ENCODE assay signal across 18 cellular contexts in genomic region chr3:188720636-188721035, GRCh38.
A peak's percentile ranks its signal among the peaks of the same experiment; 100 is the strongest.
DNase-seq lines count a peak whose midpoint lies in the region; ATAC-seq and TF ChIP-seq lines count a peak whose summit lies in the region.
"Had no signal": no experiment of that assay in that cellular context is flagged by ENCODE, and none has a peak within 500 bp of the region (broad histone marks: within the 10 kb centered on the region; RNA-seq: fewer than 3 reads in every experiment).

No MANE protein-coding gene starts in this region.

- no peak overlapping the region for H3K27ac Mint-ChIP-seq in activated naive CD8-positive, alpha-beta T cell treated with anti-CD3 and anti-CD28 coated beads, Interleukin-2, amount 50 U/mL, for 24 hours
- no peak overlapping the region for H3K27ac Mint-ChIP-seq in activated naive CD8-positive, alpha-beta T cell treated with anti-CD3 and anti-CD28 coated beads for 36 hours
- H3K27ac Mint-ChIP-seq in stimulated activated naive CD8-positive, alpha-beta T cell treated with anti-CD3 and anti-CD28 coated beads, Interleukin-15, amount 100 ng/mL, for 72 hours: no peak overlapping the region
- H3K27ac Mint-ChIP-seq: B cell; natural killer cell treated with Interleukin-12 subunit alpha and Interleukin-12 subunit beta and Interleukin-15 and Interleukin-18, amount 100 ng/mL, for 72 hours had no signal

- peaks cover 3% of the 10 kb centered on the region for H3K36me3 Mint-ChIP-seq in activated naive CD8-positive, alpha-beta T cell treated with anti-CD3 and anti-CD28 coated beads, Interleukin-2, amount 50 U/mL, for 24 hours (ENCODE audit: low read depth)
- peaks cover 2% of the 10 kb centered on the region for H3K36me3 Mint-ChIP-seq in activated naive CD8-positive, alpha-beta T cell treated with anti-CD3 and anti-CD28 coated beads for 36 hours
- H3K36me3 Mint-ChIP-seq: natural killer cell treated with Interleukin-12 subunit alpha and Interleukin-12 subunit beta and Interleukin-15 and Interleukin-18, amount 100 ng/mL, for 72 hours had no signal

- H3K4me3 ChIP-seq in RWPE2 (ENCODE audit: severe bottlenecking): no peak overlapping the region
- H3K4me3 ChIP-seq in fibroblast of the aortic adventitia (ENCODE audit: low read depth, low read length): no peak overlapping the region
- H3K4me3 ChIP-seq: upper lobe of left lung had no signal

- no peak for DNase-seq in activated naive CD8-positive, alpha-beta T cell treated with anti-CD3 and anti-CD28 coated beads, Interleukin-2, amount 50 U/mL, for 24 hours
- no peak for DNase-seq in activated naive CD8-positive, alpha-beta T cell treated with anti-CD3 and anti-CD28 coated beads for 36 hours
- DNase-seq in RWPE2 (ENCODE audit: low spot score) (no peak), fibroblast of the aortic adventitia (ENCODE audit: low read depth) (peak; percentile 43), NCI-H2081 (lab: John Stamatoyannopoulos, UW) (no peak)
- no peak for DNase-seq in stimulated activated naive CD8-positive, alpha-beta T cell treated with anti-CD3 and anti-CD28 coated beads, Interleukin-15, amount 100 ng/mL, for 72 hours
- DNase-seq: DMS79; hypothalamus; NCI-H510A treated with DMSO at 0.1 percent for 48 hours; stimulated activated CD4-positive, alpha-beta T cell treated with anti-CD3 and anti-CD28 coated beads, Interleukin-1b, Interleukin-23, amount 100 ng/mL, for 48 hours; stimulated activated CD8-positive, alpha-beta memory T cell treated with anti-CD3 and anti-CD28 coated beads, Interleukin-4, amount 100 ng/mL, for 48 hours; T-helper 2 cell; upper lobe of left lung had no signal

- no peak overlapping the region for H3K4me3 Mint-ChIP-seq in activated naive CD8-positive, alpha-beta T cell treated with anti-CD3 and anti-CD28 coated beads, Interleukin-2, amount 50 U/mL, for 24 hours
- no peak overlapping the region for H3K4me3 Mint-ChIP-seq in activated naive CD8-positive, alpha-beta T cell treated with anti-CD3 and anti-CD28 coated beads for 36 hours
- H3K4me3 Mint-ChIP-seq in stimulated activated naive CD8-positive, alpha-beta T cell treated with anti-CD3 and anti-CD28 coated beads, Interleukin-15, amount 100 ng/mL, for 72 hours: no peak overlapping the region
- H3K4me3 Mint-ChIP-seq: B cell; central memory CD8-positive, alpha-beta T cell; natural killer cell treated with Interleukin-12 subunit alpha and Interleukin-12 subunit beta and Interleukin-15 and Interleukin-18, amount 100 ng/mL, for 72 hours had no signal

- peaks cover 36% of the 10 kb centered on the region for H3K4me1 Mint-ChIP-seq in activated naive CD8-positive, alpha-beta T cell treated with anti-CD3 and anti-CD28 coated beads, Interleukin-2, amount 50 U/mL, for 24 hours
- peaks cover 13% of the 10 kb centered on the region for H3K4me1 Mint-ChIP-seq in activated naive CD8-positive, alpha-beta T cell treated with anti-CD3 and anti-CD28 coated beads for 36 hours
- peaks cover 15% of the 10 kb centered on the region for H3K4me1 Mint-ChIP-seq in stimulated activated naive CD8-positive, alpha-beta T cell treated with anti-CD3 and anti-CD28 coated beads, Interleukin-15, amount 100 ng/mL, for 72 hours
- H3K4me1 Mint-ChIP-seq: B cell had no signal

- peaks cover 4% of the 10 kb centered on the region for H3K4me1 ChIP-seq in RWPE2 (ENCODE audit: insufficient read depth, poor library complexity, severe bottlenecking)
- H3K4me1 ChIP-seq: upper lobe of left lung had no signal

- TF ChIP-seq CTCF in RWPE2 (IDR thresholded peaks at IDR 0.05; ENCODE audit: poor library complexity, severe bottlenecking) (no peak), fibroblast of the aortic adventitia (IDR thresholded peaks at IDR 0.05; ENCODE audit: insufficient read depth, low read length) (no peak)

- H3K9me3 Mint-ChIP-seq in activated naive CD8-positive, alpha-beta T cell treated with anti-CD3 and anti-CD28 coated beads, Interleukin-2, amount 50 U/mL, for 24 hours: no peaks in the 10 kb centered on the region
- no peaks in the 10 kb centered on the region for H3K9me3 Mint-ChIP-seq in activated naive CD8-positive, alpha-beta T cell treated with anti-CD3 and anti-CD28 coated beads for 36 hours
- no peaks in the 10 kb centered on the region for H3K9me3 Mint-ChIP-seq in stimulated activated naive CD8-positive, alpha-beta T cell treated with anti-CD3 and anti-CD28 coated beads, Interleukin-15, amount 100 ng/mL, for 72 hours
- H3K9me3 Mint-ChIP-seq: central memory CD8-positive, alpha-beta T cell; natural killer cell treated with Interleukin-12 subunit alpha and Interleukin-12 subunit beta and Interleukin-15 and Interleukin-18, amount 100 ng/mL, for 72 hours had no signal

- no peaks in the 10 kb centered on the region for H3K36me3 ChIP-seq in RWPE2 (ENCODE audit: low read depth)

- H3K27ac ChIP-seq in RWPE2 (ENCODE audit: poor library complexity, severe bottlenecking): no peak overlapping the region
- H3K27ac ChIP-seq: upper lobe of left lung had no signal

- H3K27me3 ChIP-seq in RWPE2 (ENCODE audit: insufficient read depth, poor library complexity, severe bottlenecking): no peaks in the 10 kb centered on the region
- H3K27me3 ChIP-seq: upper lobe of left lung had no signal

- H3K9me3 ChIP-seq in RWPE2 (ENCODE audit: severe bottlenecking): no peaks in the 10 kb centered on the region
- H3K9me3 ChIP-seq: upper lobe of left lung had no signal

- peak; percentile 89 for ATAC-seq in activated naive CD8-positive, alpha-beta T cell treated with anti-CD3 and anti-CD28 coated beads, Interleukin-2, amount 50 U/mL, for 24 hours
- peak; percentile 56; the same call in 2 of the 3 replicates for ATAC-seq in RWPE2 (ENCODE audit: low read depth)
- ATAC-seq in stimulated activated naive CD8-positive, alpha-beta T cell treated with anti-CD3 and anti-CD28 coated beads, Interleukin-15, amount 100 ng/mL, for 72 hours: peak; percentile 80
- no peak for ATAC-seq in HG02610 (IDR thresholded peaks at IDR 0.05; ENCODE audit: unreplicated experiment)
- ATAC-seq in GM19452 (IDR thresholded peaks at IDR 0.05; ENCODE audit: unreplicated experiment): no peak

- no peaks in the 10 kb centered on the region for H3K27me3 Mint-ChIP-seq in activated naive CD8-positive, alpha-beta T cell treated with anti-CD3 and anti-CD28 coated beads, Interleukin-2, amount 50 U/mL, for 24 hours
- no peaks in the 10 kb centered on the region for H3K27me3 Mint-ChIP-seq in activated naive CD8-positive, alpha-beta T cell treated with anti-CD3 and anti-CD28 coated beads for 36 hours
- no peaks in the 10 kb centered on the region for H3K27me3 Mint-ChIP-seq in stimulated activated naive CD8-positive, alpha-beta T cell treated with anti-CD3 and anti-CD28 coated beads, Interleukin-15, amount 100 ng/mL, for 72 hours
- H3K27me3 Mint-ChIP-seq: B cell; central memory CD8-positive, alpha-beta T cell; natural killer cell treated with Interleukin-12 subunit alpha and Interleukin-12 subunit beta and Interleukin-15 and Interleukin-18, amount 100 ng/mL, for 72 hours had no signal

Comparison
In these comparisons a context has a peak if more than half of its experiments do, and no peak if none do; other contexts are left out.
1. ATAC-seq: peak in activated naive CD8-positive, alpha-beta T cell treated with anti-CD3 and anti-CD28 coated beads, Interleukin-2, amount 50 U/mL, for 24 hours (single experiment), RWPE2 (single experiment) and stimulated activated naive CD8-positive, alpha-beta T cell treated with anti-CD3 and anti-CD28 coated beads, Interleukin-15, amount 100 ng/mL, for 72 hours (single experiment); none in HG02610 (single experiment) and GM19452 (single experiment).